In the genomic region with DNA sequence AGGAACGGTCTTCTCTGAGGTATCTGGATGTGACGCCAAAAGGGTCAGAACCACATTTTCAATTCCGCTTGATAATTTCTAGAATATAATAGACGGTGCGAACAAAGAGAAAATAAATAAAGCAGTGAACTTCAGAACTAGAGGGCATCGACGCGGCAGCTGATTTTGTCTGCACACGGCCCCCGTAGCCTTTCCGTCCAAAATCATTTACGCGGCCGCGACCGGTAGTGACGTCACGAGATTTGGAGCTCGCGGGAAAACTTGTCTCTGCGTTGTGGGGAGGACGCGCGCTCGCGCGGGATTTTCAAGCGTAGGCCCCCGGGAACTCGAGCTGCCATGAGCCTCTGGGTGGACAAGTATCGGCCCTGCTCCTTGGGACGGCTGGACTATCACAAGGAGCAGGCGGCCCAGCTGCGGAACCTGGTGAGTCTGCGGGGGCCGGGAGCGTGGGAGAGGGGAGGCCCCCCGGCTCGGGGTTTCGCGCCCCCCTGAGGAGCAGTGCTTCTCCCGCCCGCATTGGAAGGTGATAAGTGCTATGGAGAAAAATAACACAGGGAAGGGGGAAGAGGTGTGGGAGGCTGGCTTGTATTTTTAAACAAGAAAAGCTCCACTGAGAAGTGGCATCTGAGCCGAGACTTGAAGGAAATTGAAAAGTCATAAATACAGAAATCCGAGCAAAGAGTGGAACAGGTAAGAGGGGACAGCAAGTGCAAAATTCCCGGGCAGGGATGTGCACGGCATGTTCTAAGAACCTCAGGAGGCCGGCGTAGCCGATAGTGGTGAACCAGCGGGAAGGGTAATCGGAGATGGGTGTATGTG, we compare ENCODE assay signal across 8 cellular contexts. TPM values are rescaled to one million over a fixed set of nuclear protein-coding genes. Genes with fewer than 3 reads are reported as not detected.
DNase-seq lines count a peak whose midpoint lies in the region; ATAC-seq and TF ChIP-seq lines count a peak whose summit lies in the region.

A gene with protein sequence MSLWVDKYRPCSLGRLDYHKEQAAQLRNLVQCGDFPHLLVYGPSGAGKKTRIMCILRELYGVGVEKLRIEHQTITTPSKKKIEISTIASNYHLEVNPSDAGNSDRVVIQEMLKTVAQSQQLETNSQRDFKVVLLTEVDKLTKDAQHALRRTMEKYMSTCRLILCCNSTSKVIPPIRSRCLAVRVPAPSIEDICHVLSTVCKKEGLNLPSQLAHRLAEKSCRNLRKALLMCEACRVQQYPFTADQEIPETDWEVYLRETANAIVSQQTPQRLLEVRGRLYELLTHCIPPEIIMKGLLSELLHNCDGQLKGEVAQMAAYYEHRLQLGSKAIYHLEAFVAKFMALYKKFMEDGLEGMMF (plus strand): TSS at position 307 of the 819 bp plus-strand sequence. CDS start 30 bp downstream, at position 337.

- CTCF ChIA-PET in AG04449 (lab: Yijun Ruan, JAX) = interaction anchor here (0.9 kb wide), 1 partner anchor 18 kb away, joined by 4 read pairs; no protein-coding TSS in a partner anchor
- CTCF ChIA-PET in WTC11 (lab: Charles Lee) = interaction anchor here (1.0 to 1.6 kb wide), 2 partner anchors 18 to 56 kb away, joined by 4 read pairs; no protein-coding TSS in a partner anchor

- peak within 1 kb of the TSS; percentile 94 for H3K4me3 Mint-ChIP-seq in WTC11

- no peak for TF ChIP-seq CTCF in AG04449 (IDR thresholded peaks at IDR 0.05; ENCODE audit: insufficient read depth, low read length, missing control alignments)
- no peak for TF ChIP-seq CTCF in WTC11 (IDR thresholded peaks at IDR 0.05)

- H3K27me3 Mint-ChIP-seq in WTC11 (ENCODE audit: low read depth) = no peaks in the 10 kb centered on the region

- DNase-seq in AG04449 (ENCODE audit: low read depth, low spot score) (peak; percentile 59), NCI-H226 (peak; percentile 80), WTC11 (ENCODE audit: low spot score) (peak; percentile 86), caudate nucleus (lab: John Stamatoyannopoulos, UW) (peak; percentile 11 to 94 (median 84)), iPS-NIHi7 (ENCODE audit: extremely low spot score) (peak; percentile 86), smooth muscle cell of the brain vasculature (ENCODE audit: low read depth, low spot score) (peak; percentile 86)

- ATAC-seq in GM18907 (IDR thresholded peaks at IDR 0.05; ENCODE audit: unreplicated experiment) (peak; percentile 94), HG03159 (IDR thresholded peaks at IDR 0.05; ENCODE audit: unreplicated experiment) (peak; percentile 91), WTC11 (peak; percentile 94)

- H3K27ac ChIP-seq in caudate nucleus (ENCODE audit: low read depth, low read length) = no peak within 1 kb of the TSS

- H3K9me3 Mint-ChIP-seq in WTC11 = no peaks in the 10 kb centered on the region

- peak within 1 kb of the TSS; percentile 93 for H3K27ac Mint-ChIP-seq in WTC11

- H3K36me3 Mint-ChIP-seq in WTC11 = peaks cover 25% of the 10 kb centered on the region

- peak within 1 kb of the TSS; percentile 75 for H3K4me3 ChIP-seq in AG04449 (ENCODE audit: low read depth, low read length)

- peaks cover 11% of the 10 kb centered on the region for H3K4me1 Mint-ChIP-seq in WTC11

- POLR2A ChIA-PET in AG04449 (lab: Yijun Ruan, JAX) = interaction anchor here (0.6 to 0.7 kb wide), 3 partner anchors 10 to 274 kb away, joined by 3 read pairs; no protein-coding TSS in a partner anchor
- POLR2A ChIA-PET in WTC11 (lab: Charles Lee) = interaction anchor here (1.0 kb wide), 1 partner anchor 275 kb away, joined by 3 read pairs; no protein-coding TSS in a partner anchor

TF ChIP-seq in WTC11, 78 proteins besides CTCF, POLR2A, EP300 and RAD21 (continues in another document):
- 0 out of 2 replicates have a peak, but pooled peaks have one; percentile 56 for TF ChIP-seq CREB1 (CRISPR knock-in tag; IDR thresholded peaks at IDR 0.05)
- no peak for TF ChIP-seq TP53 (CRISPR knock-in tag; IDR thresholded peaks at IDR 0.05)
- peak; percentile 62 for TF ChIP-seq SP1 (CRISPR knock-in tag; conservative IDR thresholded peaks at IDR 0.05)
- no peak for TF ChIP-seq MXD4 (CRISPR knock-in tag; IDR thresholded peaks at IDR 0.05; ENCODE audit: borderline replicate concordance)
- TF ChIP-seq, protein P1, sequence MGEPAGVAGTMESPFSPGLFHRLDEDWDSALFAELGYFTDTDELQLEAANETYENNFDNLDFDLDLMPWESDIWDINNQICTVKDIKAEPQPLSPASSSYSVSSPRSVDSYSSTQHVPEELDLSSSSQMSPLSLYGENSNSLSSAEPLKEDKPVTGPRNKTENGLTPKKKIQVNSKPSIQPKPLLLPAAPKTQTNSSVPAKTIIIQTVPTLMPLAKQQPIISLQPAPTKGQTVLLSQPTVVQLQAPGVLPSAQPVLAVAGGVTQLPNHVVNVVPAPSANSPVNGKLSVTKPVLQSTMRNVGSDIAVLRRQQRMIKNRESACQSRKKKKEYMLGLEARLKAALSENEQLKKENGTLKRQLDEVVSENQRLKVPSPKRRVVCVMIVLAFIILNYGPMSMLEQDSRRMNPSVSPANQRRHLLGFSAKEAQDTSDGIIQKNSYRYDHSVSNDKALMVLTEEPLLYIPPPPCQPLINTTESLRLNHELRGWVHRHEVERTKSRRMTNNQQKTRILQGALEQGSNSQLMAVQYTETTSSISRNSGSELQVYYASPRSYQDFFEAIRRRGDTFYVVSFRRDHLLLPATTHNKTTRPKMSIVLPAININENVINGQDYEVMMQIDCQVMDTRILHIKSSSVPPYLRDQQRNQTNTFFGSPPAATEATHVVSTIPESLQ (CRISPR knock-in tag; IDR thresholded peaks at IDR 0.05) = no peak
- peak; percentile 60; the same call in 1 of the 2 replicates for TF ChIP-seq FOXK1 (CRISPR knock-in tag; IDR thresholded peaks at IDR 0.05)
- TF ChIP-seq, protein P2, sequence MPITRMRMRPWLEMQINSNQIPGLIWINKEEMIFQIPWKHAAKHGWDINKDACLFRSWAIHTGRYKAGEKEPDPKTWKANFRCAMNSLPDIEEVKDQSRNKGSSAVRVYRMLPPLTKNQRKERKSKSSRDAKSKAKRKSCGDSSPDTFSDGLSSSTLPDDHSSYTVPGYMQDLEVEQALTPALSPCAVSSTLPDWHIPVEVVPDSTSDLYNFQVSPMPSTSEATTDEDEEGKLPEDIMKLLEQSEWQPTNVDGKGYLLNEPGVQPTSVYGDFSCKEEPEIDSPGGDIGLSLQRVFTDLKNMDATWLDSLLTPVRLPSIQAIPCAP (CRISPR knock-in tag; IDR thresholded peaks at IDR 0.05) = peak; percentile 58; the same call in 1 of the 2 replicates
- TF ChIP-seq, protein P3, sequence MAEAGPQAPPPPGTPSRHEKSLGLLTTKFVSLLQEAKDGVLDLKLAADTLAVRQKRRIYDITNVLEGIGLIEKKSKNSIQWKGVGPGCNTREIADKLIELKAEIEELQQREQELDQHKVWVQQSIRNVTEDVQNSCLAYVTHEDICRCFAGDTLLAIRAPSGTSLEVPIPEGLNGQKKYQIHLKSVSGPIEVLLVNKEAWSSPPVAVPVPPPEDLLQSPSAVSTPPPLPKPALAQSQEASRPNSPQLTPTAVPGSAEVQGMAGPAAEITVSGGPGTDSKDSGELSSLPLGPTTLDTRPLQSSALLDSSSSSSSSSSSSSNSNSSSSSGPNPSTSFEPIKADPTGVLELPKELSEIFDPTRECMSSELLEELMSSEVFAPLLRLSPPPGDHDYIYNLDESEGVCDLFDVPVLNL (CRISPR knock-in tag; IDR thresholded peaks at IDR 0.05; ENCODE audit: borderline replicate concordance, low read depth) = peak; percentile 94
- peak; percentile 74; the same call in 1 of the 2 replicates for TF ChIP-seq MYBL2 (CRISPR knock-in tag; IDR thresholded peaks at IDR 0.05)
- TF ChIP-seq, protein P4, sequence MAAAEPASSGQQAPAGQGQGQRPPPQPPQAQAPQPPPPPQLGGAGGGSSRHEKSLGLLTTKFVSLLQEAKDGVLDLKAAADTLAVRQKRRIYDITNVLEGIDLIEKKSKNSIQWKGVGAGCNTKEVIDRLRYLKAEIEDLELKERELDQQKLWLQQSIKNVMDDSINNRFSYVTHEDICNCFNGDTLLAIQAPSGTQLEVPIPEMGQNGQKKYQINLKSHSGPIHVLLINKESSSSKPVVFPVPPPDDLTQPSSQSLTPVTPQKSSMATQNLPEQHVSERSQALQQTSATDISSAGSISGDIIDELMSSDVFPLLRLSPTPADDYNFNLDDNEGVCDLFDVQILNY (CRISPR knock-in tag; IDR thresholded peaks at IDR 0.05) = peak; percentile 97
- TF ChIP-seq, protein P5, sequence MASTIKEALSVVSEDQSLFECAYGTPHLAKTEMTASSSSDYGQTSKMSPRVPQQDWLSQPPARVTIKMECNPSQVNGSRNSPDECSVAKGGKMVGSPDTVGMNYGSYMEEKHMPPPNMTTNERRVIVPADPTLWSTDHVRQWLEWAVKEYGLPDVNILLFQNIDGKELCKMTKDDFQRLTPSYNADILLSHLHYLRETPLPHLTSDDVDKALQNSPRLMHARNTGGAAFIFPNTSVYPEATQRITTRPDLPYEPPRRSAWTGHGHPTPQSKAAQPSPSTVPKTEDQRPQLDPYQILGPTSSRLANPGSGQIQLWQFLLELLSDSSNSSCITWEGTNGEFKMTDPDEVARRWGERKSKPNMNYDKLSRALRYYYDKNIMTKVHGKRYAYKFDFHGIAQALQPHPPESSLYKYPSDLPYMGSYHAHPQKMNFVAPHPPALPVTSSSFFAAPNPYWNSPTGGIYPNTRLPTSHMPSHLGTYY (CRISPR knock-in tag; IDR thresholded peaks at IDR 0.05) = no peak
- TF ChIP-seq CREM (CRISPR knock-in tag; IDR thresholded peaks at IDR 0.05) = peak; percentile 96
- TF ChIP-seq, protein P6, sequence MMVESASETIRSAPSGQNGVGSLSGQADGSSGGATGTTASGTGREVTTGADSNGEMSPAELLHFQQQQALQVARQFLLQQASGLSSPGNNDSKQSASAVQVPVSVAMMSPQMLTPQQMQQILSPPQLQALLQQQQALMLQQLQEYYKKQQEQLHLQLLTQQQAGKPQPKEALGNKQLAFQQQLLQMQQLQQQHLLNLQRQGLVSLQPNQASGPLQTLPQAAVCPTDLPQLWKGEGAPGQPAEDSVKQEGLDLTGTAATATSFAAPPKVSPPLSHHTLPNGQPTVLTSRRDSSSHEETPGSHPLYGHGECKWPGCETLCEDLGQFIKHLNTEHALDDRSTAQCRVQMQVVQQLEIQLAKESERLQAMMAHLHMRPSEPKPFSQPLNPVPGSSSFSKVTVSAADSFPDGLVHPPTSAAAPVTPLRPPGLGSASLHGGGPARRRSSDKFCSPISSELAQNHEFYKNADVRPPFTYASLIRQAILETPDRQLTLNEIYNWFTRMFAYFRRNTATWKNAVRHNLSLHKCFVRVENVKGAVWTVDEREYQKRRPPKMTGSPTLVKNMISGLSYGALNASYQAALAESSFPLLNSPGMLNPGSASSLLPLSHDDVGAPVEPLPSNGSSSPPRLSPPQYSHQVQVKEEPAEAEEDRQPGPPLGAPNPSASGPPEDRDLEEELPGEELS (CRISPR knock-in tag; IDR thresholded peaks at IDR 0.05) = peak; percentile 40; the same call in 1 of the 2 replicates
- TF ChIP-seq ETV6 (CRISPR knock-in tag; IDR thresholded peaks at IDR 0.05) = peak; percentile 74; the same call in 1 of the 2 replicates
- TF ChIP-seq ZBTB21 (CRISPR knock-in tag; IDR thresholded peaks at IDR 0.05; ENCODE audit: borderline replicate concordance) = peak; percentile 74; the same call in 1 of the 2 replicates
- TF ChIP-seq ZNF416 (CRISPR knock-in tag; IDR thresholded peaks at IDR 0.05) = no peak
- peak; percentile 59; the same call in 1 of the 2 replicates for TF ChIP-seq SMAD3 (CRISPR knock-in tag; IDR thresholded peaks at IDR 0.05; ENCODE audit: borderline replicate concordance)

RNA-seq across cellular contexts. Expression of the gene that starts here (rescaled TPM):
- total RNA-seq in WTC11 (2021) = 37.0 to 40.6 TPM (median 37.8 TPM) in 3 replicates
